Comparison of ENCODE assay signal across 14 cellular contexts in genomic region chr1:231049121-231049979, GRCh38.
"Had no signal": no experiment of that assay in that cellular context is flagged by ENCODE, and none has a peak within 500 bp of the region (broad histone marks: within the 10 kb centered on the region; RNA-seq: fewer than 3 reads in every experiment).

No MANE protein-coding gene starts in this region.

- H3K36me3 Mint-ChIP-seq: activated naive CD4-positive, alpha-beta T cell treated with anti-CD3 and anti-CD28 coated beads, Interleukin-2, amount 10 ng/mL, durations not matched to agents 7 days and 5 days had no signal

- H3K36me3 ChIP-seq: adrenal gland, neutrophil had no signal

- ATAC-seq: naive thymus-derived CD8-positive, alpha-beta T cell had no signal

- H3K4me3 Mint-ChIP-seq: activated B cell treated with CpG ODN at 0.5 μM for 24 hours; activated naive CD4-positive, alpha-beta T cell treated with anti-CD3 and anti-CD28 coated beads, Interleukin-2, amount 10 ng/mL, durations not matched to agents 7 days and 5 days; naive thymus-derived CD8-positive, alpha-beta T cell had no signal

- DNase-seq: activated B cell treated with CpG ODN at 0.5 μM for 24 hours; activated naive CD4-positive, alpha-beta T cell treated with anti-CD3 and anti-CD28 coated beads, Interleukin-2, amount 10 ng/mL, durations not matched to agents 7 days and 5 days; adrenal gland; central memory CD4-positive, alpha-beta T cell; cortex of kidney; effector memory CD4-positive, alpha-beta T cell; hippocampal formation; kidney glomerular epithelial cell; naive thymus-derived CD8-positive, alpha-beta T cell; retina; stimulated activated CD4-positive, alpha-beta T cell treated with anti-CD3 and anti-CD28 coated beads, Interleukin-15, amount 100 ng/mL, for 24 hours; stimulated activated CD4-positive, alpha-beta T cell treated with anti-CD3 and anti-CD28 coated beads, Interleukin-4, amount 100 ng/mL, for 24 hours had no signal

- H3K9me3 ChIP-seq: adrenal gland had no signal

- H3K27ac Mint-ChIP-seq: activated B cell treated with CpG ODN at 0.5 μM for 24 hours; activated naive CD4-positive, alpha-beta T cell treated with anti-CD3 and anti-CD28 coated beads, Interleukin-2, amount 10 ng/mL, durations not matched to agents 7 days and 5 days; activated T-helper 2 cell treated with anti-CD3 and anti-CD28 coated beads, Interferon-gamma antibody, Interleukin-2, Interleukin-4, amounts not matched to agents 10 μg/mL and 5 μg/mL and 100 μg/mL, durations not matched to agents 14 hours and 24 hours and 36 hours; naive thymus-derived CD8-positive, alpha-beta T cell had no signal

- H3K4me3 ChIP-seq: adrenal gland had no signal

- H3K27me3 ChIP-seq: adrenal gland had no signal

- H3K27ac ChIP-seq: adrenal gland, neutrophil had no signal
